Comparison of ENCODE assay signal across 21 cellular contexts in the genomic region with DNA sequence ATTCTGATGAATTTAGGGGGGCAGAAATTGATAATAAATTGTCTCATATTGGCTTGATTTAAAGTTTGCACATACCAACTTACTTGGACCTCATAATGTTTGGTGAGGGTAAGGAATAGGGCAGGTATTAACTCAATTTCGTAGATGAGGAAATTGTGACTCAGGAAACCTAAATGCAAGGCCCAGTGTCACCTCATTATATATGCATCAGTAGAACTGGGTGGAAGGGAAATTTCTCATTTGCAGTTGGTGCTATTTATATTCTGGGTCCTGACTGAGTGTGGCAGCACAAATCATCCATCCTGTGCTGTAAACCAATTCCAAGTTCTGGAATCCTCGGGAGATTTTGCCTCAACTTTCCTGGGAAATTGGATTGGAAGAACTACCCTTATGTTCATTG.
DNase-seq lines count a peak whose midpoint lies in the region; ATAC-seq and TF ChIP-seq lines count a peak whose summit lies in the region.
"Had no signal": no experiment of that assay in that cellular context is flagged by ENCODE, and none has a peak within 500 bp of the region (broad histone marks: within the 10 kb centered on the region; RNA-seq: fewer than 3 reads in every experiment).

No MANE protein-coding gene starts in this region.

- no peaks in the 10 kb centered on the region for H4K20me1 ChIP-seq in BLaER1 treated with 17β-estradiol and CSF1 and Interleukin-3, amounts not matched to agents 10 nM and 100 nM
- H4K20me1 ChIP-seq in PC-9 (ENCODE audit: insufficient read depth): no peaks in the 10 kb centered on the region

- H3K9me3 ChIP-seq in BLaER1 treated with 17β-estradiol and CSF1 and Interleukin-3, amounts not matched to agents 10 nM and 100 nM (replicated peaks in 1 of 11): no peaks in the 10 kb centered on the region
- H3K9me3 ChIP-seq in PC-9 (ENCODE audit: insufficient read depth, low read depth) (no peaks in the 10 kb centered on the region), endodermal cell (ENCODE audit: control insufficient read depth, low read length) (no peaks in the 10 kb centered on the region)
- H3K9me3 ChIP-seq: A549, esophagus muscularis mucosa, right lobe of liver, upper lobe of left lung had no signal

- no peak overlapping the region for H3K9ac ChIP-seq in BLaER1 treated with 17β-estradiol and CSF1 and Interleukin-3, amounts not matched to agents 10 nM and 100 nM
- no peak overlapping the region for H3K9ac ChIP-seq in endodermal cell (ENCODE audit: extremely low read depth, low read length, poor library complexity, severe bottlenecking)

- WGBS in endodermal cell (ENCODE audit: insufficient coverage in 1 of 2, insufficient read length in 1 of 2), 2 experiments: 84 to 93% methylated on average over 2 of the region's 2 CpGs

- peaks cover 18% of the 10 kb centered on the region for H3K4me1 Mint-ChIP-seq in endodermal cell
- H3K4me1 Mint-ChIP-seq: stimulated activated naive CD8-positive, alpha-beta T cell treated with anti-CD3 and anti-CD28 coated beads, Interleukin-15, amount 100 ng/mL, for 72 hours had no signal

- DNase-seq in PC-9 (peak in 1 of 2 experiments; percentile 57), middle frontal gyrus (ENCODE audit: extremely low spot score, low spot score) (no peak), NCI-H774 (lab: John Stamatoyannopoulos, UW) (no peak), endodermal cell (no peak)
- DNase-seq in activated CD4-positive, CD25-positive, alpha-beta regulatory T cell (lab: John Stamatoyannopoulos, UW): no peak
- DNase-seq: activated CD4-positive, alpha-beta T cell treated with anti-CD3 and anti-CD28 coated beads for 1 hour; caudate nucleus; DMS53; Karpas-422; left ventricle myocardium superior; NCI-H1092 treated with DMSO at 0.1 percent for 48 hours; right lobe of liver; stimulated activated naive CD8-positive, alpha-beta T cell treated with anti-CD3 and anti-CD28 coated beads, Interleukin-15, amount 100 ng/mL, for 72 hours; upper lobe of left lung had no signal

- H3K36me3 Mint-ChIP-seq in endodermal cell (ENCODE audit: low read depth): no peaks in the 10 kb centered on the region

- no peaks in the 10 kb centered on the region for H3F3A ChIP-seq in PC-9 (ENCODE audit: insufficient read depth, low read depth)

- no peak overlapping the region for H3K27ac ChIP-seq in BLaER1 treated with 17β-estradiol and CSF1 and Interleukin-3, amounts not matched to agents 10 nM and 100 nM
- H3K27ac ChIP-seq in PC-9 (no peak overlapping the region), endodermal cell (ENCODE audit: low read depth, low read length) (no peak overlapping the region)
- H3K27ac ChIP-seq: A549, esophagus muscularis mucosa, right lobe of liver, SK-N-MC, upper lobe of left lung had no signal

- H3K36me3 ChIP-seq in BLaER1 treated with 17β-estradiol and CSF1 and Interleukin-3, amounts not matched to agents 10 nM and 100 nM: no peaks in the 10 kb centered on the region
- no peaks in the 10 kb centered on the region for H3K36me3 ChIP-seq in PC-9 (ENCODE audit: low read depth)
- no peaks in the 10 kb centered on the region for H3K36me3 ChIP-seq in endodermal cell (ENCODE audit: control insufficient read depth, insufficient read depth, low read length)
- H3K36me3 ChIP-seq: esophagus muscularis mucosa, right lobe of liver, upper lobe of left lung had no signal

- BruUV-seq in PC-9 (replicated peaks; lab: Mats Ljungman, UMichigan): no TSS peak

- no peak overlapping the region for H3K4me3 Mint-ChIP-seq in endodermal cell
- H3K4me3 Mint-ChIP-seq: stimulated activated naive CD8-positive, alpha-beta T cell treated with anti-CD3 and anti-CD28 coated beads, Interleukin-15, amount 100 ng/mL, for 72 hours had no signal

- H3K27ac Mint-ChIP-seq in endodermal cell: no peak overlapping the region
- H3K27ac Mint-ChIP-seq: stimulated activated naive CD8-positive, alpha-beta T cell treated with anti-CD3 and anti-CD28 coated beads, Interleukin-15, amount 100 ng/mL, for 72 hours had no signal

- H3K4me3 ChIP-seq in BLaER1 treated with 17β-estradiol and CSF1 and Interleukin-3, amounts not matched to agents 10 nM and 100 nM: no peak overlapping the region
- H3K4me3 ChIP-seq in PC-9 (no peak overlapping the region), endodermal cell (ENCODE audit: low read length) (no peak overlapping the region)
- H3K4me3 ChIP-seq: A549, esophagus muscularis mucosa, right lobe of liver, SK-N-MC, upper lobe of left lung had no signal

- peaks cover 0 to 15% (median 9%) of the 10 kb centered on the region in 10 experiments; a peak in 16 of 20 replicates for H3K4me1 ChIP-seq in BLaER1 treated with 17β-estradiol and CSF1 and Interleukin-3, amounts not matched to agents 10 nM and 100 nM
- H3K4me1 ChIP-seq in PC-9 (replicated peaks; ENCODE audit: insufficient read depth) (peaks cover 13% of the 10 kb centered on the region), endodermal cell (ENCODE audit: control insufficient read depth, insufficient read depth, low read length) (peaks cover 8% of the 10 kb centered on the region)
- H3K4me1 ChIP-seq: A549, esophagus muscularis mucosa, right lobe of liver, upper lobe of left lung had no signal

- H3K27me3 Mint-ChIP-seq in endodermal cell (ENCODE audit: insufficient read depth): peaks cover 53% of the 10 kb centered on the region
- H3K27me3 Mint-ChIP-seq: stimulated activated naive CD8-positive, alpha-beta T cell treated with anti-CD3 and anti-CD28 coated beads, Interleukin-15, amount 100 ng/mL, for 72 hours had no signal

- no peaks in the 10 kb centered on the region for H3K27me3 ChIP-seq in BLaER1 treated with 17β-estradiol and CSF1 and Interleukin-3, amounts not matched to agents 10 nM and 100 nM
- no peaks in the 10 kb centered on the region for H3K27me3 ChIP-seq in PC-9 (ENCODE audit: insufficient read depth, low read depth)
- peaks cover 57% of the 10 kb centered on the region for H3K27me3 ChIP-seq in endodermal cell (ENCODE audit: control insufficient read depth, insufficient read depth, low read length, poor library complexity, severe bottlenecking)
- H3K27me3 ChIP-seq: esophagus muscularis mucosa, right lobe of liver, upper lobe of left lung had no signal

- peak overlapping the region in 10 of 11 experiments; percentile 25 to 67 (median 54); a peak in 19 of 22 replicates for H3K4me2 ChIP-seq in BLaER1 treated with 17β-estradiol and CSF1 and Interleukin-3, amounts not matched to agents 10 nM and 100 nM
- H3K4me2 ChIP-seq in PC-9: peak overlapping the region; percentile 23; the same call in 1 of the 2 replicates
- H3K4me2 ChIP-seq: A549 had no signal

- POLR2A ChIA-PET in PC-9 (lab: Charles Lee; ENCODE audit: unreplicated experiment): no interaction called here

- no peaks in the 10 kb centered on the region for H3K9me2 ChIP-seq in PC-9 (ENCODE audit: insufficient read depth)

- ATAC-seq in GM19351 (IDR thresholded peaks at IDR 0.05; ENCODE audit: unreplicated experiment) (peak; percentile 66), HG02884 (IDR thresholded peaks at IDR 0.05; ENCODE audit: unreplicated experiment) (peak; percentile 91)
- ATAC-seq: A549; Panc1; right lobe of liver; stimulated activated naive CD8-positive, alpha-beta T cell treated with anti-CD3 and anti-CD28 coated beads, Interleukin-15, amount 100 ng/mL, for 72 hours had no signal

- H3K79me2 ChIP-seq in PC-9 (ENCODE audit: low read depth): no peaks in the 10 kb centered on the region

- intact Hi-C loops in PC-9 (cut with micrococcal nuclease; ENCODE audit: unreplicated experiment): no loop called here

- peaks cover 5% of the 10 kb centered on the region for H3K9me3 Mint-ChIP-seq in endodermal cell

- CTCF ChIA-PET in PC-9 (lab: Charles Lee): no interaction called here

- H2AFZ ChIP-seq in PC-9: no peak overlapping the region; the same call in 1 of the 2 replicates

- TF ChIP-seq CTCF in PC-9 (conservative IDR thresholded peaks at IDR 0.05) (no peak), endodermal cell (conservative IDR thresholded peaks at IDR 0.05) (no peak)
